ENCODE assay signal across 8 cellular contexts in the genomic region with DNA sequence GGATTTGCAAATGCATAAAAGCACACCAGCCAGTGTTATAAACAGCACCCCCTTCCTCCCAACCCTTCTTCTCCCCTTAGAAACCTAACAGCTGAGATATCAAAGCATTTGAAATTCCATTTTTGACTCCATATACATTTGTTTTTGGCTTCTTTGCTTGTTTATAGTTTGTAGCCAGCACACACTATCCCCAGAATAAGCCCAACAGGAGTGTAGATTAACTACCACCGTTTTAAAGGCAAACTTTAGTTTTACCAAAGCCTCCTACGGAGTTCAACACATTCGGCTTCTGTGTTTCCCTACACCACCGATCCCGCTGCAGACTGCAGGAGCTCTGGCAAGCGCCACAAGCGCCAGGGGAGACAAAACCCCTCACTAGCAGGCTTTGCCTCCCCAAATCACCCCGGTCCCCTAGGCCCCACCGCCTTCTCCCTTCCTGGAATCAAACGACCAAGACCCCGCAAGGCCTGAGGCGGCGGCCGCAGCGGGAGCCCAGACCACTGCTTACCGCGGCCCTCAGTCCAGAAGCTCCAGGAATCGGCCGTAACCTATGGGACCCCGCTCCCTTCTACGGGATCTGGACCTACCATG. TPM values are rescaled to one million over a fixed set of nuclear protein-coding genes. Genes with fewer than 3 reads are reported as not detected.
DNase-seq lines count a peak whose midpoint lies in the region; ATAC-seq and TF ChIP-seq lines count a peak whose summit lies in the region.

No MANE protein-coding gene starts in this region.

- H3K4me1 ChIP-seq in heart left ventricle (peaks cover 0 to 65% (median 43%) of the 10 kb centered on the region in 12 donors), skeletal muscle satellite cell (ENCODE audit: control insufficient read depth, insufficient read depth, low read length) (peaks cover 17% of the 10 kb centered on the region)

- peak overlapping the region; percentile 65 to 98 (median 93) for H3K27ac ChIP-seq in heart left ventricle

- H3K36me3 ChIP-seq in heart left ventricle (peaks cover 0 to 9% (median 0%) of the 10 kb centered on the region in 9 donors), skeletal muscle satellite cell (ENCODE audit: insufficient read depth, low read length) (peaks cover 4% of the 10 kb centered on the region)

- TF ChIP-seq CTCF in AG10803 (conservative IDR thresholded peaks at IDR 0.05; ENCODE audit: low read length): no peak
- no peak for TF ChIP-seq CTCF in heart left ventricle (IDR thresholded peaks at IDR 0.05)

- peaks cover 4% of the 10 kb centered on the region in 2 donors for H3K36me3 Mint-ChIP-seq in activated T-cell treated with anti-CD3 and anti-CD28 coated beads, Interleukin-2, amount 50 U/mL, for 72 hours (ENCODE audit: insufficient read depth in 2 of 2)

- intact Hi-C loops in heart left ventricle (cut with DNase I): loop anchor here in 4 of 10 donors (2.0 to 5.0 kb wide), 3 partner anchors 37 to 46 kb away; no protein-coding TSS in a partner anchor

- 0 to 1% (median 0%) methylated on average over 9 to 21 of the region's 21 CpGs for WGBS in heart left ventricle, 4 donors

- H3K9ac ChIP-seq in skeletal muscle satellite cell (ENCODE audit: low read depth, low read length): peak overlapping the region; percentile 97

- H3K4me3 ChIP-seq in AG10803 (ENCODE audit: low read length) (peak overlapping the region; percentile 93), heart left ventricle (peak overlapping the region; percentile 72 to 95 (median 79)), skeletal muscle satellite cell (ENCODE audit: low read length) (peak overlapping the region; percentile 76)

- no peaks in the 10 kb centered on the region for H3K9me3 Mint-ChIP-seq in activated T-cell treated with anti-CD3 and anti-CD28 coated beads, Interleukin-2, amount 50 U/mL, for 72 hours

- DNase-seq in AG10803 (ENCODE audit: low read depth) (no peak), HS-5 (ENCODE audit: low read depth) (peak; percentile 4), heart left ventricle (no peak), CD1c-positive myeloid dendritic cell (ENCODE audit: extremely low spot score) (no peak), NCI-H1092 (lab: John Stamatoyannopoulos, UW) (no peak)
- DNase-seq in activated T-cell treated with anti-CD3 and anti-CD28 coated beads, Interleukin-2, amount 50 U/mL, for 72 hours: peak in 1 of 2 donors; percentile 25

- no peaks in the 10 kb centered on the region for H3K27me3 Mint-ChIP-seq in activated T-cell treated with anti-CD3 and anti-CD28 coated beads, Interleukin-2, amount 50 U/mL, for 72 hours (ENCODE audit: low read depth)

- no peak for TF ChIP-seq POLR2A in heart left ventricle (IDR thresholded peaks at IDR 0.05)

- H3K9me3 ChIP-seq in heart left ventricle (no peaks in the 10 kb centered on the region), skeletal muscle satellite cell (replicated peaks; ENCODE audit: low read length) (no peaks in the 10 kb centered on the region)

- H3K27me3 ChIP-seq in heart left ventricle (no peaks in the 10 kb centered on the region), skeletal muscle satellite cell (ENCODE audit: control insufficient read depth, insufficient read depth, low read length) (no peaks in the 10 kb centered on the region)

- peak; percentile 2 for ATAC-seq in GM19043 (IDR thresholded peaks at IDR 0.05; ENCODE audit: low read depth, unreplicated experiment)
- peak in 1 of 2 donors; percentile 17 for ATAC-seq in activated T-cell treated with anti-CD3 and anti-CD28 coated beads, Interleukin-2, amount 50 U/mL, for 72 hours (replicated peaks in 1 of 2)
- peak in 2 of 4 donors; percentile 5 to 16 for ATAC-seq in heart left ventricle

- H3K4me1 Mint-ChIP-seq in activated T-cell treated with anti-CD3 and anti-CD28 coated beads, Interleukin-2, amount 50 U/mL, for 72 hours (ENCODE audit: low read depth): peaks cover 47% of the 10 kb centered on the region

- H3K4me2 ChIP-seq in skeletal muscle satellite cell (ENCODE audit: low read length): peak overlapping the region; percentile 82

- H3K4me3 Mint-ChIP-seq in activated T-cell treated with anti-CD3 and anti-CD28 coated beads, Interleukin-2, amount 50 U/mL, for 72 hours: peak overlapping the region; percentile 85 to 89

- peak overlapping the region; percentile 90 for H3K27ac Mint-ChIP-seq in activated T-cell treated with anti-CD3 and anti-CD28 coated beads, Interleukin-2, amount 50 U/mL, for 72 hours

RNA-seq across cellular contexts. Expression of a gene that starts 0.4 kb away (rescaled TPM):
- total RNA-seq in activated T-cell treated with anti-CD3 and anti-CD28 coated beads, Interleukin-2, amount 50 U/mL, for 72 hours: 100 to 1,000 TPM in 1 of 2 donors, 10 to 100 TPM in 1; 85.2 to 105 TPM
- total RNA-seq in heart left ventricle: 10 to 100 TPM; 40.1 to 80.2 (median 62.3) TPM
- 10 to 100 TPM; 17.7 to 75.7 TPM for polyA plus RNA-seq in heart left ventricle
- total RNA-seq in skeletal muscle satellite cell (2012; rRNA removed): 164 and 167 TPM in 2 replicates

RNA-seq across cellular contexts. Expression of a gene that starts 45.2 kb away (rescaled TPM):
- 10 to 100 TPM; 61.7 to 67.5 TPM for total RNA-seq in activated T-cell treated with anti-CD3 and anti-CD28 coated beads, Interleukin-2, amount 50 U/mL, for 72 hours
- 10 to 100 TPM; 66.0 to 99.1 (median 74.1) TPM for total RNA-seq in heart left ventricle
- 100 to 1,000 TPM in 1 of 2 donors, 10 to 100 TPM in 1; 84.7 to 110 TPM for polyA plus RNA-seq in heart left ventricle
- 81.9 and 83.7 TPM in 2 replicates for total RNA-seq in skeletal muscle satellite cell (2012; rRNA removed)
